19 cellular contexts compared by ENCODE assay signal in the genomic region with DNA sequence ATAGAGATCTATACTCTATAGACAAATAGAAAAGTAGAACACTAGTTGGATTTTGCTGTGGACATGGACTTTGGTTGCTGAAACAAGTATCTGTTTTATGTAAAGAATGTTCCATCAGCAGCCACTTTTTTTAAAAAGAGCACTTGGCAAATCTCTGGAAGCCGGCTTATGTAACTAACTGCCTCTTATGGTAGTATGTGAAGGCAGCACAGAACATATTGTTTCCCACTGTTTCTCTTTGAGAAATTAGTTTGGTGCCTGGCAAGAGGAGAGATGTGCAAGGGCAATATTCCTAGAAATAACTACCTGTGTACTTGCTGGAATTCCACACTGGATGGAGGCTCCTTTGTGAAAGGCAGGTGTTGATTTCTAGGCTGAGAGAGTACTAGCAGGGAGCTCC.
DNase-seq lines count a peak whose midpoint lies in the region; ATAC-seq and TF ChIP-seq lines count a peak whose summit lies in the region.
"Had no signal": no experiment of that assay in that cellular context is flagged by ENCODE, and none has a peak within 500 bp of the region (broad histone marks: within the 10 kb centered on the region; RNA-seq: fewer than 3 reads in every experiment).

No MANE protein-coding gene starts in this region.

- H3K79me2 ChIP-seq in hepatocyte = no peaks in the 10 kb centered on the region

- peaks cover 82% of the 10 kb centered on the region for H3K4me1 Mint-ChIP-seq in activated CD8-positive, alpha-beta memory T cell treated with anti-CD3 and anti-CD28 coated beads, Interleukin-2, amount 10 ng/mL, durations not matched to agents 7 days and 5 days

- ATAC-seq in activated CD8-positive, alpha-beta memory T cell treated with anti-CD3 and anti-CD28 coated beads, Interleukin-2, amount 10 ng/mL, durations not matched to agents 7 days and 5 days = no peak
- ATAC-seq in HG03342 (IDR thresholded peaks at IDR 0.05; ENCODE audit: unreplicated experiment) = no peak
- ATAC-seq: gastrocnemius medialis had no signal

- H3K9me3 Mint-ChIP-seq in activated CD8-positive, alpha-beta memory T cell treated with anti-CD3 and anti-CD28 coated beads, Interleukin-2, amount 10 ng/mL, durations not matched to agents 7 days and 5 days (ENCODE audit: low read depth) = peaks cover 16% of the 10 kb centered on the region
- H3K9me3 Mint-ChIP-seq: IgD-negative memory B cell had no signal

- no peak for DNase-seq in activated CD8-positive, alpha-beta memory T cell treated with anti-CD3 and anti-CD28 coated beads, Interleukin-2, amount 10 ng/mL, durations not matched to agents 7 days and 5 days
- no peak for DNase-seq in activated CD8-positive, alpha-beta memory T cell treated with anti-CD3 and anti-CD28 coated beads, Interleukin-2, amount 50 U/mL, for 48 hours
- DNase-seq in amniotic epithelial cell (ENCODE audit: low read depth) (peak; percentile 12), hepatocyte (ENCODE audit: low spot score) (peak; percentile 33), superior temporal gyrus (ENCODE audit: extremely low spot score) (peak; percentile 55), HCEC 1CT (no peak), adrenal gland (no peak)
- DNase-seq: ACHN; activated T-cell treated with anti-CD3 and anti-CD28 coated beads, Interleukin-2, amount 50 U/mL, for 1 hour; gastrocnemius medialis; GM23248; kidney glomerular epithelial cell; NCI-H1417 treated with DMSO at 0.1 percent for 48 hours; NCI-H2171; NCI-H526 treated with DMSO at 0.1 percent for 48 hours; testis had no signal

- no peaks in the 10 kb centered on the region for H3K9me3 ChIP-seq in hepatocyte (ENCODE audit: low read depth)
- no peaks in the 10 kb centered on the region for H3K9me3 ChIP-seq in adrenal gland (replicated peaks in 1 of 3)
- H3K9me3 ChIP-seq: gastrocnemius medialis, right atrium auricular region, testis had no signal

- peaks cover 47% of the 10 kb centered on the region for H3K36me3 Mint-ChIP-seq in activated CD8-positive, alpha-beta memory T cell treated with anti-CD3 and anti-CD28 coated beads, Interleukin-2, amount 10 ng/mL, durations not matched to agents 7 days and 5 days
- H3K36me3 Mint-ChIP-seq: IgD-negative memory B cell had no signal

- 43% methylated on average over 1 of the region's 1 CpG for WGBS in hepatocyte (ENCODE audit: low lambda C conversion rate, missing lambda C conversion rate)
- 82 to 100% (median 87%) methylated on average over 1 of the region's 1 CpG for WGBS in adrenal gland, 4 donors

- CTCF ChIA-PET in activated CD8-positive, alpha-beta memory T cell treated with anti-CD3 and anti-CD28 coated beads, Interleukin-2, amount 10 ng/mL, durations not matched to agents 7 days and 5 days (lab: Charles Lee) = interaction anchor here (0.9 to 2.4 kb wide), 5 partner anchors 11 to 188 kb away, joined by 3 to 15 read pairs (median 8); no protein-coding TSS in a partner anchor

- H3K27me3 ChIP-seq in hepatocyte (no peaks in the 10 kb centered on the region), adrenal gland (no peaks in the 10 kb centered on the region)
- H3K27me3 ChIP-seq: gastrocnemius medialis, right atrium auricular region, testis had no signal

- H3K27ac Mint-ChIP-seq in activated CD8-positive, alpha-beta memory T cell treated with anti-CD3 and anti-CD28 coated beads, Interleukin-2, amount 10 ng/mL, durations not matched to agents 7 days and 5 days = peak overlapping the region; percentile 99
- H3K27ac Mint-ChIP-seq: IgD-negative memory B cell had no signal

- TF ChIP-seq CTCF in hepatocyte (IDR thresholded peaks at IDR 0.05; ENCODE audit: poor library complexity) = no peak
- TF ChIP-seq CTCF in adrenal gland (IDR thresholded peaks at IDR 0.05) = no peak

- no peaks in the 10 kb centered on the region for H3K9me2 ChIP-seq in hepatocyte (replicated peaks; ENCODE audit: insufficient read depth)

- no peak overlapping the region for H2AFZ ChIP-seq in hepatocyte
- H2AFZ ChIP-seq: GM23248 had no signal

- H4K20me1 ChIP-seq in hepatocyte (ENCODE audit: insufficient read depth, poor library complexity, severe bottlenecking) = no peaks in the 10 kb centered on the region

- TF ChIP-seq POLR2A in adrenal gland (IDR thresholded peaks at IDR 0.05) = no peak

- no peaks in the 10 kb centered on the region for H3K36me3 ChIP-seq in hepatocyte (replicated peaks; ENCODE audit: insufficient read depth, low read depth)
- no peaks in the 10 kb centered on the region for H3K36me3 ChIP-seq in adrenal gland (replicated peaks in 1 of 2)
- H3K36me3 ChIP-seq: gastrocnemius medialis, right atrium auricular region had no signal

- H3K4me1 ChIP-seq in hepatocyte (ENCODE audit: insufficient read depth) = peaks cover 12% of the 10 kb centered on the region
- H3K4me1 ChIP-seq in adrenal gland (replicated peaks in 1 of 2) = no peaks in the 10 kb centered on the region
- H3K4me1 ChIP-seq: gastrocnemius medialis, right atrium auricular region, testis had no signal

- H3K27me3 Mint-ChIP-seq in activated CD8-positive, alpha-beta memory T cell treated with anti-CD3 and anti-CD28 coated beads, Interleukin-2, amount 10 ng/mL, durations not matched to agents 7 days and 5 days = no peaks in the 10 kb centered on the region

- H3K4me3 Mint-ChIP-seq in activated CD8-positive, alpha-beta memory T cell treated with anti-CD3 and anti-CD28 coated beads, Interleukin-2, amount 10 ng/mL, durations not matched to agents 7 days and 5 days = no peak overlapping the region
- H3K4me3 Mint-ChIP-seq: IgD-negative memory B cell had no signal

- peak overlapping the region; percentile 26 for H3K4me2 ChIP-seq in hepatocyte

- H3K27ac ChIP-seq in hepatocyte = peak overlapping the region; percentile 61
- no peak overlapping the region for H3K27ac ChIP-seq in adrenal gland
- H3K27ac ChIP-seq: gastrocnemius medialis, GM23248, right atrium auricular region, testis had no signal

- intact Hi-C loops in adrenal gland (cut with DNase I) = no loop called here

- H3K4me3 ChIP-seq in hepatocyte = no peak overlapping the region
- no peak overlapping the region for H3K4me3 ChIP-seq in adrenal gland
- H3K4me3 ChIP-seq: gastrocnemius medialis, GM23248, right atrium auricular region, testis had no signal

Comparison
In these comparisons a context has a peak if more than half of its experiments do, and no peak if none do; other contexts are left out.
1. DNase-seq: peak in amniotic epithelial cell (single experiment), hepatocyte (single experiment) and superior temporal gyrus (single experiment); none in activated CD8-positive, alpha-beta memory T cell treated with anti-CD3 and anti-CD28 coated beads, Interleukin-2, amount 10 ng/mL, durations not matched to agents 7 days and 5 days (single experiment), activated CD8-positive, alpha-beta memory T cell treated with anti-CD3 and anti-CD28 coated beads, Interleukin-2, amount 50 U/mL, for 48 hours (single experiment), HCEC 1CT (single experiment) and adrenal gland (0 of 7).